In the genomic region with DNA sequence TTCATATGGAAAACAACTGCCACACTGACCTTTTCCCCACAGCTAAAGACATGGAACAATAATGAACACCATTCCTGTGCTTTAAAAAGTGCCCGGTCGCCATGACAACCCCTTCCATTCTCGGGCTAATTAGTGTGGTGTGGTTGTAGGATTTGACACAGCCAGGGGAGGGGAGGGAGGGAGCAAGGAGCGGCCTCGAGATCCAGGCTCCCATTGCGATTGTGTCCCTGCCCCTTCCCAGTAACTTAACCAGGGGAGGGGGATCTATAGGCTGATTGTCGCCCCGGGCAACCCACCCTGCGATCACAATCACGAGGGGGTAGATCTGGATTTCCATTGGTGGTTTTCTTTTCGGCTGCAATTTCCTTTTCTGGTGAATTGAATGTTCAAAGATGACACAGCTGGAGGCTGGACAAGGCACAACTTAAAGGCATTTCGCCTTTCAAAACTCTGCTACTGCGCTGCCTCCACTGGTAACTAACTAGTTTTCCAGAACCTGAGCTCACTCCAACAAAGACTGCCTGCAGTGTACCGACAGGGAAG, we compare ENCODE assay signal across 9 cellular contexts.
DNase-seq lines count a peak whose midpoint lies in the region; ATAC-seq and TF ChIP-seq lines count a peak whose summit lies in the region.
"Had no signal": no experiment of that assay in that cellular context is flagged by ENCODE, and none has a peak within 500 bp of the region (broad histone marks: within the 10 kb centered on the region; RNA-seq: fewer than 3 reads in every experiment).

No MANE protein-coding gene starts in this region.

- no peak overlapping the region for H3K4me3 Mint-ChIP-seq in activated CD4-positive, alpha-beta memory T cell treated with anti-CD3 and anti-CD28 coated beads for 36 hours

- no peaks in the 10 kb centered on the region for H3K4me1 Mint-ChIP-seq in activated CD4-positive, alpha-beta memory T cell treated with anti-CD3 and anti-CD28 coated beads for 36 hours (ENCODE audit: low read depth)

- peaks cover 78% of the 10 kb centered on the region for H3K79me2 ChIP-seq in neural cell (replicated peaks; ENCODE audit: insufficient read depth, low read length)

- H3K27me3 Mint-ChIP-seq in activated CD4-positive, alpha-beta memory T cell treated with anti-CD3 and anti-CD28 coated beads for 36 hours, result peaks cover 9% of the 10 kb centered on the region

- H3K4me1 ChIP-seq in vagina, result no peaks in the 10 kb centered on the region

- no peaks in the 10 kb centered on the region for H3K36me3 Mint-ChIP-seq in activated CD4-positive, alpha-beta memory T cell treated with anti-CD3 and anti-CD28 coated beads for 36 hours

- H2AFZ ChIP-seq in neural cell (ENCODE audit: low read depth, low read length), result peak overlapping the region; percentile 75

- no peak for TF ChIP-seq EP300 in neural cell (conservative IDR thresholded peaks at IDR 0.05; ENCODE audit: poor library complexity, severe bottlenecking)

- H3K9me2 ChIP-seq in neural cell (ENCODE audit: insufficient read depth, low read length), result no peaks in the 10 kb centered on the region

- TF ChIP-seq RAD21 in neural cell (conservative IDR thresholded peaks at IDR 0.05), result no peak

- H3F3A ChIP-seq in neural cell (ENCODE audit: insufficient read depth, low read length, poor library complexity, severe bottlenecking), result no peaks in the 10 kb centered on the region

- ATAC-seq in GM18907 (IDR thresholded peaks at IDR 0.05; ENCODE audit: unreplicated experiment) (no peak), GM18502 (IDR thresholded peaks at IDR 0.05; ENCODE audit: poor library complexity, unreplicated experiment) (no peak)

- TF ChIP-seq CTCF in fibroblast of mammary gland (conservative IDR thresholded peaks at IDR 0.05; ENCODE audit: control insufficient read depth, insufficient read depth, low read depth, low read length) (no peak), neural cell (IDR thresholded peaks at IDR 0.05; ENCODE audit: poor library complexity, severe bottlenecking) (peak; percentile 30), vagina (IDR thresholded peaks at IDR 0.05) (no peak)

- CTCF ChIA-PET in activated CD4-positive, alpha-beta memory T cell treated with anti-CD3 and anti-CD28 coated beads for 36 hours (lab: Charles Lee), result no interaction called here

- no peak for TF ChIP-seq POLR2A in vagina (IDR thresholded peaks at IDR 0.05)

- no peaks in the 10 kb centered on the region for H3K9me3 Mint-ChIP-seq in activated CD4-positive, alpha-beta memory T cell treated with anti-CD3 and anti-CD28 coated beads for 36 hours

- H3K36me3 ChIP-seq in neural cell (ENCODE audit: insufficient read depth, low read length), result no peaks in the 10 kb centered on the region
- H3K36me3 ChIP-seq in vagina, result peaks cover 0 to 18% of the 10 kb centered on the region in 2 donors

- peak overlapping the region; percentile 16 for H3K4me3 ChIP-seq in fibroblast of mammary gland (ENCODE audit: control insufficient read depth, low read depth, low read length)
- H3K4me3 ChIP-seq in neural cell (ENCODE audit: low read length), result peak overlapping the region; percentile 71
- peak overlapping the region in 1 of 2 donors; percentile 37 for H3K4me3 ChIP-seq in vagina

- H4K20me1 ChIP-seq in neural cell (ENCODE audit: insufficient read depth), result no peaks in the 10 kb centered on the region

- H3K27ac ChIP-seq in neural cell (ENCODE audit: low read length), result peak overlapping the region; percentile 88
- no peak overlapping the region for H3K27ac ChIP-seq in vagina

- no peak overlapping the region for H3K27ac Mint-ChIP-seq in activated CD4-positive, alpha-beta memory T cell treated with anti-CD3 and anti-CD28 coated beads for 36 hours

- H3K27me3 ChIP-seq in neural cell (ENCODE audit: insufficient read depth, low read depth, low read length) (no peaks in the 10 kb centered on the region), vagina (no peaks in the 10 kb centered on the region)

- DNase-seq in Ammon's horn (ENCODE audit: low spot score) (peak; percentile 80), NCI-H69 (lab: John Stamatoyannopoulos, UW) (peak; percentile 98), fibroblast of mammary gland (ENCODE audit: low read depth) (peak; percentile 34), vagina (ENCODE audit: extremely low spot score in 2 of 2) (no peak)
- no peak for DNase-seq in activated CD4-positive, alpha-beta memory T cell treated with anti-CD3 and anti-CD28 coated beads for 36 hours
- DNase-seq: MM.1S had no signal

- peak overlapping the region; percentile 67 for H3K4me2 ChIP-seq in neural cell (ENCODE audit: low read length)

- no peaks in the 10 kb centered on the region for H3K9me3 ChIP-seq in neural cell (ENCODE audit: low read length)
- H3K9me3 ChIP-seq in vagina, result no peaks in the 10 kb centered on the region

- POLR2A ChIA-PET in activated CD4-positive, alpha-beta memory T cell treated with anti-CD3 and anti-CD28 coated beads for 36 hours (lab: Charles Lee), result no interaction called here

- peak overlapping the region; percentile 67 for H3K9ac ChIP-seq in neural cell (ENCODE audit: low read length)

- intact Hi-C loops in activated CD4-positive, alpha-beta memory T cell treated with anti-CD3 and anti-CD28 coated beads for 36 hours (cut with micrococcal nuclease), result no loop called here
- intact Hi-C loops in vagina (cut with DNase I), result no loop called here

TF ChIP-seq in neural cell, 6 proteins besides CTCF, POLR2A, EP300 and RAD21:
- TF ChIP-seq POLR2AphosphoS5 (IDR thresholded peaks at IDR 0.05) (peak; percentile 63), REST (IDR thresholded peaks at IDR 0.05; ENCODE audit: borderline replicate concordance) (peak; percentile 44), TAF1 (IDR thresholded peaks at IDR 0.05; ENCODE audit: low read depth) (peak; percentile 38), MXI1 (conservative IDR thresholded peaks at IDR 0.05; ENCODE audit: poor library complexity, severe bottlenecking) (peak; percentile 51), EZH2 (IDR thresholded peaks at IDR 0.05; ENCODE audit: borderline replicate concordance, insufficient read depth, low read length, poor library complexity, severe bottlenecking) (no peak)

Comparison
In these comparisons a context has a peak if more than half of its experiments do, and no peak if none do; other contexts are left out.
1. DNase-seq: peak in Ammon's horn (single experiment), NCI-H69 (single experiment) and fibroblast of mammary gland (single experiment); none in activated CD4-positive, alpha-beta memory T cell treated with anti-CD3 and anti-CD28 coated beads for 36 hours (single experiment) and vagina (0 of 2).